Comparison of ENCODE assay signal across 8 cellular contexts in the genomic region with DNA sequence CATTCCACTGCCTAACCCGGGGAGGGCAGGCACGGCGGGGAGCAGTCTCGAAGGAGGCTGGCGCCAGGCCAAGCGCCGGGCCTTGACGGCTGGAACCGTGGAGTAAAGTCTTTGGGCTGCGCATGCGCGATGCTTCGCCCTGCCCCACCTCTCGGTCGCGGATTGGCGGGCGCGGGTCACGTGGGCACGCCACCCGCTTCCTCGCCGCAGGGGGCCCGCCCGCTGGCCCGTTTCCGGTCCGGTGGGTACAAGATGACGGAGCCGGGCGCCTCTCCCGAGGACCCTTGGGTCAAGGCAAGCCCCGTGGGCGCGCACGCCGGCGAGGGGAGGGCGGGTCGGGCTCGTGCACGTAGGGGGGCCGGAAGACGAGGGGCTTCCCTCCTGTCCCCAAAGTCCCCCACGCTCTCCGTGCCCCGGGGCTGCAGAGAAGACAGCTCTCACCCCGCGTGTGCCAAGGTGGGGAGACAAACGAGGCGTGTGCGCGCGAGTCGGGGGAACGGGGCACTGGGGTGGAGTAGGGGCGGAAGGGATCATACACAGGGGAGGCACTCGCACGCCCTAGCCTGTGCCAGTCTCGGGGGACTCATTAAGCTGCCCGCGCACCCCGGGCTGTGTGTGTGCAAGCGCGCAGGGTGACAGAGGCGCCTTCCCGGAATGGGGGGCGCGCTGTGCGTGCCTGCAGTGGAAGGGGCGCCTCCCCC. TPM values are rescaled to one million over a fixed set of nuclear protein-coding genes. Genes with fewer than 3 reads are reported as not detected.
DNase-seq lines count a peak whose midpoint lies in the region; ATAC-seq, FAIRE-seq and TF ChIP-seq lines count a peak whose summit lies in the region.

A gene with protein sequence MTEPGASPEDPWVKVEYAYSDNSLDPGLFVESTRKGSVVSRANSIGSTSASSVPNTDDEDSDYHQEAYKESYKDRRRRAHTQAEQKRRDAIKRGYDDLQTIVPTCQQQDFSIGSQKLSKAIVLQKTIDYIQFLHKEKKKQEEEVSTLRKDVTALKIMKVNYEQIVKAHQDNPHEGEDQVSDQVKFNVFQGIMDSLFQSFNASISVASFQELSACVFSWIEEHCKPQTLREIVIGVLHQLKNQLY (plus strand): TSS at position 228 of the 701 bp plus-strand sequence. CDS start 25 bp downstream, at position 253.

- peak within 1 kb of the TSS; percentile 87 to 93 (median 90) for H3K27ac ChIP-seq in pancreas
- peak within 1 kb of the TSS; percentile 92 for H3K27ac ChIP-seq in thymus (ENCODE audit: low read depth)

- no peak for FAIRE-seq in pancreas (lab: Jason Lieb, UNC)

- H3K4me1 ChIP-seq in pancreas (peaks cover 3 to 31% (median 11%) of the 10 kb centered on the region in 3 donors), thymus (ENCODE audit: control insufficient read depth, insufficient read depth, low read length) (peaks cover 20% of the 10 kb centered on the region)

- no peaks in the 10 kb centered on the region for H3K9me3 Mint-ChIP-seq in activated naive CD8-positive, alpha-beta T cell treated with anti-CD3 and anti-CD28 coated beads, Interleukin-2, amount 10 ng/mL, durations not matched to agents 7 days and 5 days

- peaks cover 18% of the 10 kb centered on the region for H3K36me3 Mint-ChIP-seq in activated naive CD8-positive, alpha-beta T cell treated with anti-CD3 and anti-CD28 coated beads, Interleukin-2, amount 10 ng/mL, durations not matched to agents 7 days and 5 days

- WGBS in pancreas, 2 donors = 0% methylated on average over 42 to 72 of the region's 72 CpGs
- WGBS in thymus = under 1% methylated on average over 72 of the region's 72 CpGs

- DNase-seq in DMS79 treated with DMSO at 0.1 percent for 48 hours (lab: John Stamatoyannopoulos, UW) (peak; percentile 94), HFF-Myc (ENCODE audit: extremely low read depth, low read depth) (peak; percentile 61), NCI-H1417 (lab: John Stamatoyannopoulos, UW) (peak; percentile 93 to 96 (median 96)), SW 1271 (lab: John Stamatoyannopoulos, UW) (peak; percentile 63 to 84), Right ventricle myocardium inferior (ENCODE audit: missing footprints) (peak; percentile 98), pancreas (peak; percentile 91 to 99 (median 96))
- DNase-seq in activated naive CD8-positive, alpha-beta T cell treated with anti-CD3 and anti-CD28 coated beads, Interleukin-2, amount 10 ng/mL, durations not matched to agents 7 days and 5 days = peak; percentile 96

- H3K9me3 ChIP-seq in pancreas = no peaks in the 10 kb centered on the region
- H3K9me3 ChIP-seq in thymus (ENCODE audit: control insufficient read depth) = no peaks in the 10 kb centered on the region

- H3K4me3 Mint-ChIP-seq in activated naive CD8-positive, alpha-beta T cell treated with anti-CD3 and anti-CD28 coated beads, Interleukin-2, amount 10 ng/mL, durations not matched to agents 7 days and 5 days = peak within 1 kb of the TSS; percentile 97

- peak within 1 kb of the TSS; percentile 98 for H3K27ac Mint-ChIP-seq in activated naive CD8-positive, alpha-beta T cell treated with anti-CD3 and anti-CD28 coated beads, Interleukin-2, amount 10 ng/mL, durations not matched to agents 7 days and 5 days

- intact Hi-C loops in Right ventricle myocardium inferior (cut with DNase I) = loop anchor here (5.0 kb wide), 1 partner anchor 40 kb away; the partner anchor contains the start of genes RETREG3 and TUBG1
- intact Hi-C loops in pancreas (cut with DNase I) = no loop called here

- H3K27me3 ChIP-seq in pancreas (no peaks in the 10 kb centered on the region), thymus (ENCODE audit: control insufficient read depth, insufficient read depth) (no peaks in the 10 kb centered on the region)

- H3K4me1 Mint-ChIP-seq in activated naive CD8-positive, alpha-beta T cell treated with anti-CD3 and anti-CD28 coated beads, Interleukin-2, amount 10 ng/mL, durations not matched to agents 7 days and 5 days = peaks cover 35% of the 10 kb centered on the region

- peak; percentile 74 for ATAC-seq in activated naive CD8-positive, alpha-beta T cell treated with anti-CD3 and anti-CD28 coated beads, Interleukin-2, amount 10 ng/mL, durations not matched to agents 7 days and 5 days (ENCODE audit: low read depth)
- ATAC-seq in Right ventricle myocardium inferior (peak; percentile 85), pancreas (peak; percentile 76 to 83 (median 82))

- H3K4me3 ChIP-seq in HFF-Myc (replicated peaks; ENCODE audit: low read depth, low read length) = peak within 1 kb of the TSS; percentile 80
- peak within 1 kb of the TSS; percentile 73 to 88 (median 82) for H3K4me3 ChIP-seq in pancreas
- H3K4me3 ChIP-seq in thymus (ENCODE audit: low read length) = peak within 1 kb of the TSS; percentile 84

- no peak for TF ChIP-seq CTCF in HFF-Myc (IDR thresholded peaks at IDR 0.05; ENCODE audit: low read depth, low read length, missing control alignments)
- TF ChIP-seq CTCF in pancreas (IDR thresholded peaks at IDR 0.05) = no peak

- POLR2A ChIA-PET in activated naive CD8-positive, alpha-beta T cell treated with anti-CD3 and anti-CD28 coated beads, Interleukin-2, amount 10 ng/mL, durations not matched to agents 7 days and 5 days (lab: Charles Lee) = interaction anchor here (0.6 to 6.2 kb wide), 19 partner anchors 9 to 431 kb away, joined by 3 to 56 read pairs (median 4); partner anchors contain the start of genes BECN1, CAVIN1, NAGLU and PSMC3IP

- no peaks in the 10 kb centered on the region for H3K27me3 Mint-ChIP-seq in activated naive CD8-positive, alpha-beta T cell treated with anti-CD3 and anti-CD28 coated beads, Interleukin-2, amount 10 ng/mL, durations not matched to agents 7 days and 5 days

- H3K36me3 ChIP-seq in pancreas (peaks cover 0 to 47% (median 22%) of the 10 kb centered on the region in 3 donors), thymus (ENCODE audit: control insufficient read depth, insufficient read depth) (peaks cover 54% of the 10 kb centered on the region)

RNA-seq across cellular contexts. Expression of the gene that starts here (rescaled TPM):
- 10 to 100 TPM; 62.9 to 64.9 TPM for total RNA-seq in activated naive CD8-positive, alpha-beta T cell treated with anti-CD3 and anti-CD28 coated beads, Interleukin-2, amount 10 ng/mL, durations not matched to agents 7 days and 5 days
- total RNA-seq in Right ventricle myocardium inferior (65.9 TPM), pancreas (10 to 100 TPM; 18.6 to 26.7 (median 22.9) TPM)
- polyA plus RNA-seq in pancreas (10 to 100 TPM; 31.9 to 44.5 TPM), thymus (45.2 TPM)

Comparison
In these comparisons a context has a peak if more than half of its experiments do, and no peak if none do; other contexts are left out.
1. Peak in every context shown above with its lines: DNase-seq, ATAC-seq, H3K4me3 ChIP-seq and H3K27ac ChIP-seq.